ENCODE assay signal across 12 cellular contexts in genomic region chr6:107736713-107737396, GRCh38.
A peak's percentile ranks its signal among the peaks of the same experiment; 100 is the strongest.
DNase-seq lines count a peak whose midpoint lies in the region; ATAC-seq and TF ChIP-seq lines count a peak whose summit lies in the region.
"Had no signal": no experiment of that assay in that cellular context is flagged by ENCODE, and none has a peak within 500 bp of the region (broad histone marks: within the 10 kb centered on the region; RNA-seq: fewer than 3 reads in every experiment).

No MANE protein-coding gene starts in this region.

- intact Hi-C loops in activated CD8-positive, alpha-beta T cell treated with anti-CD3 and anti-CD28 coated beads for 36 hours (cut with micrococcal nuclease): no loop called here
- intact Hi-C loops in lower lobe of right lung (cut with DNase I): no loop called here

- H3K27me3 ChIP-seq in lower lobe of right lung (ENCODE audit: low read depth): no peaks in the 10 kb centered on the region
- no peaks in the 10 kb centered on the region for H3K27me3 ChIP-seq in neural progenitor cell

- H3K4me2 ChIP-seq in neural progenitor cell: no peak overlapping the region

- peak overlapping the region; percentile 65 for H3K4me3 Mint-ChIP-seq in activated naive CD4-positive, alpha-beta T cell treated with anti-CD3 and anti-CD28 coated beads, Interleukin-2, amount 50 U/mL, for 24 hours
- peak overlapping the region; percentile 29 for H3K4me3 Mint-ChIP-seq in activated CD8-positive, alpha-beta T cell treated with anti-CD3 and anti-CD28 coated beads for 36 hours
- H3K4me3 Mint-ChIP-seq in neural progenitor cell: no peak overlapping the region

- peaks cover 91% of the 10 kb centered on the region for H3K4me1 Mint-ChIP-seq in activated naive CD4-positive, alpha-beta T cell treated with anti-CD3 and anti-CD28 coated beads, Interleukin-2, amount 50 U/mL, for 24 hours
- peaks cover 85% of the 10 kb centered on the region for H3K4me1 Mint-ChIP-seq in activated CD8-positive, alpha-beta T cell treated with anti-CD3 and anti-CD28 coated beads for 36 hours (ENCODE audit: low read depth)
- peaks cover 4% of the 10 kb centered on the region for H3K4me1 Mint-ChIP-seq in neural progenitor cell

- peak; percentile 35 for ATAC-seq in activated CD8-positive, alpha-beta T cell treated with anti-CD3 and anti-CD28 coated beads for 36 hours
- peak in 1 of 2 donors; percentile 29 for ATAC-seq in lower lobe of right lung
- ATAC-seq in GM21360 (IDR thresholded peaks at IDR 0.05; ENCODE audit: unreplicated experiment): no peak
- no peak for ATAC-seq in HG03432 (IDR thresholded peaks at IDR 0.05; ENCODE audit: unreplicated experiment)

- POLR2A ChIA-PET in activated CD8-positive, alpha-beta T cell treated with anti-CD3 and anti-CD28 coated beads for 36 hours (lab: Charles Lee): interaction anchor here (0.9 to 2.1 kb wide), 8 partner anchors 10 to 112 kb away, joined by 3 to 6 read pairs (median 4); no protein-coding TSS in a partner anchor

- H3K9me3 ChIP-seq in lower lobe of right lung (no peaks in the 10 kb centered on the region), neural progenitor cell (ENCODE audit: low read depth) (no peaks in the 10 kb centered on the region)

- no peaks in the 10 kb centered on the region for H3K79me2 ChIP-seq in neural progenitor cell (ENCODE audit: low read depth)

- H3K36me3 ChIP-seq in lower lobe of right lung (no peaks in the 10 kb centered on the region), neural progenitor cell (no peaks in the 10 kb centered on the region)

- H3F3A ChIP-seq in neural progenitor cell (ENCODE audit: low read depth): no peaks in the 10 kb centered on the region

- no peak overlapping the region for H2AFZ ChIP-seq in neural progenitor cell (replicated peaks)

- peak overlapping the region; percentile 93 for H3K27ac Mint-ChIP-seq in activated naive CD4-positive, alpha-beta T cell treated with anti-CD3 and anti-CD28 coated beads, Interleukin-2, amount 50 U/mL, for 24 hours
- H3K27ac Mint-ChIP-seq in activated CD8-positive, alpha-beta T cell treated with anti-CD3 and anti-CD28 coated beads for 36 hours: peak overlapping the region; percentile 64
- no peak overlapping the region for H3K27ac Mint-ChIP-seq in neural progenitor cell

- H3K27me3 Mint-ChIP-seq in activated naive CD4-positive, alpha-beta T cell treated with anti-CD3 and anti-CD28 coated beads, Interleukin-2, amount 50 U/mL, for 24 hours: no peaks in the 10 kb centered on the region
- H3K27me3 Mint-ChIP-seq in activated CD8-positive, alpha-beta T cell treated with anti-CD3 and anti-CD28 coated beads for 36 hours: no peaks in the 10 kb centered on the region
- peaks cover 4% of the 10 kb centered on the region for H3K27me3 Mint-ChIP-seq in neural progenitor cell (ENCODE audit: insufficient read depth, low read depth)

- CTCF ChIA-PET in activated CD8-positive, alpha-beta T cell treated with anti-CD3 and anti-CD28 coated beads for 36 hours (lab: Charles Lee): interaction anchor here (1.0 to 2.3 kb wide), 16 partner anchors 8 to 130 kb away, joined by 3 to 19 read pairs (median 5); partner anchors contain the start of gene SCML4

- H4K20me1 ChIP-seq in neural progenitor cell (ENCODE audit: low read depth): no peaks in the 10 kb centered on the region

- DNase-seq in activated naive CD4-positive, alpha-beta T cell treated with Interleukin-2 at 50 U/mL for 16 hours: no peak
- DNase-seq in activated CD8-positive, alpha-beta T cell treated with anti-CD3 and anti-CD28 coated beads for 36 hours: no peak
- no peak for DNase-seq in lower lobe of right lung
- no peak for DNase-seq in neural progenitor cell (ENCODE audit: low spot score)
- DNase-seq in DMS 273 treated with DMSO at 0.1 percent for 48 hours (lab: John Stamatoyannopoulos, UW): no peak
- DNase-seq: DMS153, Karpas-422, NCI-H1436 treated with DMSO at 0.1 percent for 48 hours, NCI-H446 treated with DMSO at 0.1 percent for 48 hours had no signal

- no peak overlapping the region for H3K9ac ChIP-seq in neural progenitor cell

- no peak for TF ChIP-seq CTCF in activated CD8-positive, alpha-beta T cell treated with anti-CD3 and anti-CD28 coated beads for 36 hours (IDR thresholded peaks at IDR 0.05)
- TF ChIP-seq CTCF in lower lobe of right lung (IDR thresholded peaks at IDR 0.05) (no peak), neural progenitor cell (IDR thresholded peaks at IDR 0.05) (no peak)

- H3K4me3 ChIP-seq in lower lobe of right lung: no peak overlapping the region
- H3K4me3 ChIP-seq in neural progenitor cell: no peak overlapping the region

- H3K9me3 Mint-ChIP-seq in activated naive CD4-positive, alpha-beta T cell treated with anti-CD3 and anti-CD28 coated beads, Interleukin-2, amount 50 U/mL, for 24 hours: no peaks in the 10 kb centered on the region
- H3K9me3 Mint-ChIP-seq in activated CD8-positive, alpha-beta T cell treated with anti-CD3 and anti-CD28 coated beads for 36 hours: no peaks in the 10 kb centered on the region
- H3K9me3 Mint-ChIP-seq in neural progenitor cell: peaks cover 2% of the 10 kb centered on the region

- H3K36me3 Mint-ChIP-seq in activated naive CD4-positive, alpha-beta T cell treated with anti-CD3 and anti-CD28 coated beads, Interleukin-2, amount 50 U/mL, for 24 hours: peaks cover 12% of the 10 kb centered on the region
- peaks cover 18% of the 10 kb centered on the region for H3K36me3 Mint-ChIP-seq in activated CD8-positive, alpha-beta T cell treated with anti-CD3 and anti-CD28 coated beads for 36 hours (ENCODE audit: low read depth)
- no peaks in the 10 kb centered on the region for H3K36me3 Mint-ChIP-seq in neural progenitor cell

- H3K4me1 ChIP-seq in lower lobe of right lung (no peaks in the 10 kb centered on the region), neural progenitor cell (peaks cover 3% of the 10 kb centered on the region)

- H3K27ac ChIP-seq in lower lobe of right lung: peak overlapping the region; percentile 9
- no peak overlapping the region for H3K27ac ChIP-seq in neural progenitor cell
